ENCODE assay signal across 8 cellular contexts in the genomic region with DNA sequence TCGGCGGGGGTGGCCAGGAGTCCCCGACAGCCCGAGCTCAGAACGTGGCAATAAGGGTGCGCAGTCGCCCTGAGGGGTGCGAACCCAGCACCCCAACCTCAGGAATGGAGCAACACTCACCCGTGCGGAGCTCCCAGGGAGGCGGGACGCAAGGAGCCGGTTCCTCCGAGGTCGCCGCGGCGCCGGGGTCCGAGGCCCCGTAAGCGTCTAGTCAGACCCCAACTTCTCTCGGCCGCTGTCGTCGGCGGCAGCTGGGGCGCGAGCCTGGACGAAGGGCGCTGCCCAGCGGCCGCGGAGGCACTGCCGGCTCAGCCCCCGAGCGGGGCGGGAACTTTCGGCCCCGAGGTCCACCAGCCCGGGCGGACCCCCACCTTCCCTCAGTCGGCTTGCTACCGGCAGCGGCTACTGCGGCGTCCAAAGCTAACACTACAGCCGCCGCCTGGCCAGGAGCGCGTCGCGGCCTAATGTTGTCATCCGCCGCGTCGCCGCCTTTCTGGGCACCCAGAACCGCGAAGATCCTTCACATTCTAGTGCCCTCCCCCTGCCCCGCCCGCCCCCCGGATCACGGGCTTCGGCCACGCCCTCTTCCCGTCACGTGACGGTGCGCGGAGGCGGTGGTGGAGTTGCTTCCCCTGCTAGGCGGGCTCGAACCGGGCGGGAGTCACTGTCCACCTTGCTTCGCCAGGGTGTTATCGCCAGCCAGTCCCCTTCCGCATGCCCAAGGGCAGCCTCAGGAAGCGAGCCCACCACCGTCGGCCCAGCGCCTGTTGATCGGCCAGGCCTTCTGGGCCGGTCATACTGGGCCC. TPM values are rescaled to one million over a fixed set of nuclear protein-coding genes. Genes with fewer than 3 reads are reported as not detected.
DNase-seq lines count a peak whose midpoint lies in the region; ATAC-seq, FAIRE-seq and TF ChIP-seq lines count a peak whose summit lies in the region.

Gene OSBPL8 (minus strand): TSS at position 495 of the 806 bp plus-strand sequence. CDS start 72,220 bp downstream, outside the sequence.

- peaks cover 2% of the 10 kb centered on the region for H3K36me3 Mint-ChIP-seq in T-cell

- H3K4me1 ChIP-seq in adrenal gland (replicated peaks in 1 of 2), result peaks cover 6 to 50% of the 10 kb centered on the region in 2 donors
- H3K4me1 ChIP-seq in heart right ventricle, result peaks cover 0 to 49% (median 33%) of the 10 kb centered on the region in 9 donors
- H3K4me1 ChIP-seq in upper lobe of right lung, result peaks cover 21% of the 10 kb centered on the region

- no peaks in the 10 kb centered on the region for H3K36me3 ChIP-seq in adrenal gland (replicated peaks in 1 of 2)
- no peaks in the 10 kb centered on the region for H3K36me3 ChIP-seq in heart right ventricle
- H3K36me3 ChIP-seq in upper lobe of right lung, result no peaks in the 10 kb centered on the region

- H3K27me3 Mint-ChIP-seq in T-cell, result no peaks in the 10 kb centered on the region

- H3K27ac ChIP-seq in adrenal gland (peak within 1 kb of the TSS; percentile 75 to 96 (median 93)), heart right ventricle (peak within 1 kb of the TSS; percentile 67 to 99 (median 94)), upper lobe of right lung (peak within 1 kb of the TSS; percentile 91)

- TF ChIP-seq CTCF in adrenal gland (IDR thresholded peaks at IDR 0.05), result peak in 5 of 6 experiments; percentile 8 to 28 (median 18)
- TF ChIP-seq CTCF in heart right ventricle (IDR thresholded peaks at IDR 0.05), result peak in 5 of 9 donors; percentile 32 to 68 (median 62)
- peak; percentile 31 for TF ChIP-seq CTCF in upper lobe of right lung (IDR thresholded peaks at IDR 0.05)

- peak; percentile 67 for DNase-seq in GM12892 (ENCODE audit: insufficient read length)
- DNase-seq in NCI-H1436 treated with DMSO at 0.1 percent for 48 hours (lab: John Stamatoyannopoulos, UW), result peak; percentile 62
- peak; percentile 88 to 98 (median 95) for DNase-seq in T-cell
- peak; percentile 96 to 98 (median 96) for DNase-seq in adrenal gland
- DNase-seq in heart right ventricle, result peak; percentile 96 to 97
- DNase-seq in posterior vena cava (ENCODE audit: low spot score), result peak; percentile 98
- DNase-seq in upper lobe of right lung, result peak; percentile 99

- H3K4me3 Mint-ChIP-seq in T-cell, result peak within 1 kb of the TSS; percentile 93 to 95 (median 94)

- peak; percentile 84 for FAIRE-seq in GM12892 (lab: Jason Lieb, UNC)

- ATAC-seq in HG02852 (IDR thresholded peaks at IDR 0.05; ENCODE audit: unreplicated experiment), result peak; percentile 64
- peak; percentile 72 to 82 (median 76) for ATAC-seq in T-cell (replicated peaks in 1 of 4)
- ATAC-seq in heart right ventricle, result peak; percentile 97 to 99 (median 98)
- ATAC-seq in upper lobe of right lung, result peak; percentile 98

- no peaks in the 10 kb centered on the region for H3K9me3 Mint-ChIP-seq in T-cell

- intact Hi-C loops in adrenal gland (cut with DNase I), result no loop called here
- intact Hi-C loops in heart right ventricle (cut with DNase I), result loop anchor here in 5 of 10 donors (5.0 to 10.0 kb wide), 8 partner anchors 92 to 1045 kb away; partner anchors contain the start of genes BBS10 (in 2 of the 5), NAP1L1 (in 2 of the 5) and KRR1 (in 1 of the 5)
- intact Hi-C loops in posterior vena cava (cut with DNase I), result loop anchor here in 1 of 2 donors (5.0 kb wide), 1 partner anchor 212 kb away; the partner anchor contains the start of gene BBS10
- intact Hi-C loops in upper lobe of right lung (cut with DNase I), result no loop called here

- peak; percentile 94 for TF ChIP-seq POLR2A in GM12892 (IDR thresholded peaks at IDR 0.05; ENCODE audit: low read depth, low read length)
- peak; percentile 59 to 89 for TF ChIP-seq POLR2A in adrenal gland (IDR thresholded peaks at IDR 0.05)

- H3K4me3 ChIP-seq in adrenal gland, result peak within 1 kb of the TSS; percentile 36 to 98 (median 86)
- peak within 1 kb of the TSS; percentile 84 to 97 (median 94) for H3K4me3 ChIP-seq in heart right ventricle
- peak within 1 kb of the TSS; percentile 91 for H3K4me3 ChIP-seq in upper lobe of right lung

- H3K9me3 ChIP-seq in adrenal gland (replicated peaks in 1 of 3) (no peaks in the 10 kb centered on the region), heart right ventricle (no peaks in the 10 kb centered on the region), upper lobe of right lung (no peaks in the 10 kb centered on the region)

- H3K27ac Mint-ChIP-seq in T-cell, result peak within 1 kb of the TSS; percentile 94 to 95

- H3K4me1 Mint-ChIP-seq in T-cell, result peaks cover 41 to 42% (median 42%) of the 10 kb centered on the region in 3 donors

- WGBS in adrenal gland, 4 donors, result 0 to 2% (median 0%) methylated on average over 1 to 85 of the region's 85 CpGs
- WGBS in heart right ventricle, 2 donors, result 0% methylated on average over 85 of the region's 85 CpGs

- CTCF ChIA-PET in T-cell (lab: Charles Lee), result interaction anchor here (0.9 to 2.2 kb wide), 2 partner anchors 27 kb away, joined by 3 to 6 read pairs; no protein-coding TSS in a partner anchor

- POLR2A ChIA-PET in T-cell (lab: Charles Lee), result interaction anchor here (0.7 to 1.5 kb wide), 5 partner anchors 9 to 473 kb away, joined by 3 to 9 read pairs (median 4); partner anchors contain the start of gene ZDHHC17 (in 1 of the 2)

- H3K27me3 ChIP-seq in adrenal gland (no peaks in the 10 kb centered on the region), heart right ventricle (no peaks in the 10 kb centered on the region), upper lobe of right lung (no peaks in the 10 kb centered on the region)

RNA-seq across cellular contexts. Expression of gene OSBPL8, which starts in this region (rescaled TPM):
- 22.1 TPM for polyA plus RNA-seq in GM12892 (2012; ENCODE audit: missing spikeins)
- total RNA-seq in T-cell, result 100 to 1,000 TPM; 122 to 152 (median 130) TPM
- 100 to 1,000 TPM in 1 of 8 donors, 10 to 100 TPM in 7; 42.7 to 154 (median 59.3) TPM for total RNA-seq in adrenal gland
- 10 to 100 TPM in 1 of 3 donors, 1 to 10 TPM in 2; 3.7 to 27.7 (median 8.0) TPM for polyA plus RNA-seq in adrenal gland
- total RNA-seq in heart right ventricle, result 10 to 100 TPM; 25.5 to 50.0 (median 37.0) TPM
- 1 to 10 TPM; 5.6 to 7.3 TPM for polyA plus RNA-seq in heart right ventricle
- 10 to 100 TPM; 72.7 to 87.3 TPM for total RNA-seq in posterior vena cava
- 97.3 TPM for total RNA-seq in upper lobe of right lung

Comparison
In these comparisons a context has a peak if more than half of its experiments do, and no peak if none do; other contexts are left out.
1. Peak in every context shown above with its lines: DNase-seq, ATAC-seq, H3K4me3 ChIP-seq and H3K27ac ChIP-seq.